In the genomic region with DNA sequence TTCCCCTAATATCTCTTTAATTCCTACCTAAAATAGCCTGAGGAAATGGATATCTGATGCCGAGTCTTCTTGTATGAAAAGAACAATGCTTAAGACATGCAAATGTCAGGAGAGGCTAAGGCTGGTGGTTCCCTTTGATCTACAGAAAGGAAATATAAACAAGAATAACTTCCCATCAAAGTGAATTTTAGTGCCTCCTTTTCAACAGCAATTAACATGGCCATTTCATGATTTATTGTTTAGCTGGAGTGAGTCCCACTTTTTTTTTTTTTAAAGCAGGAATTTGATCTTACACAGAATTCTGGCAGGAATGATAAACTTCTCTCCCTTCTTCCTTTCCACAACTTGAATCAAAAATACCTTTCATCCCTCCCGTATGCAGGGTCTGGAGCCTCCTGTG, we compare ENCODE assay signal across 20 cellular contexts.
"Had no signal": no experiment of that assay in that cellular context is flagged by ENCODE, and none has a peak within 500 bp of the region (broad histone marks: within the 10 kb centered on the region; RNA-seq: fewer than 3 reads in every experiment).

No MANE protein-coding gene starts in this region.

- H3K27ac Mint-ChIP-seq: endodermal cell; naive thymus-derived CD8-positive, alpha-beta T cell; neural progenitor cell had no signal

- H3K4me3 ChIP-seq: hepatocyte, neural progenitor cell, ovary, right atrium auricular region, upper lobe of right lung, vagina had no signal

- H3K9ac ChIP-seq: neural progenitor cell had no signal

- H3K36me3 ChIP-seq: neural progenitor cell, ovary, right atrium auricular region, upper lobe of right lung, vagina had no signal

- H3K4me1 Mint-ChIP-seq: naive thymus-derived CD8-positive, alpha-beta T cell had no signal

- H3K27ac ChIP-seq: neural progenitor cell, ovary, right atrium auricular region, upper lobe of right lung, vagina had no signal

- H2AFZ ChIP-seq: hepatocyte, neural progenitor cell had no signal

- DNase-seq: effector CD4-positive, alpha-beta T cell; foreskin melanocyte; head of caudate nucleus; kidney; left colon; mesendoderm; naive thymus-derived CD8-positive, alpha-beta T cell; nucleus accumbens; ovary; small intestine; stimulated activated CD4-positive, alpha-beta T cell treated with anti-CD3 and anti-CD28 coated beads, Interleukin-12 subunit alpha, Interleukin-12 subunit beta, amount 100 ng/mL, for 4 hours; stimulated activated CD4-positive, alpha-beta T cell treated with anti-CD3 and anti-CD28 coated beads, Interleukin-2, amount 100 ng/mL, for 48 hours; stimulated activated naive CD4-positive, alpha-beta T cell treated with Interleukin-2 at 50 U/mL for 16 hours; upper lobe of right lung had no signal

- H3K79me2 ChIP-seq: hepatocyte had no signal

- H3K4me1 ChIP-seq: upper lobe of right lung had no signal

- H3K36me3 Mint-ChIP-seq: naive thymus-derived CD8-positive, alpha-beta T cell had no signal

- H3K4me3 Mint-ChIP-seq: endodermal cell; naive thymus-derived CD8-positive, alpha-beta T cell had no signal

- FAIRE-seq: colon, kidney, small intestine had no signal

- H3K4me2 ChIP-seq: hepatocyte, neural progenitor cell had no signal

- H3K9me3 ChIP-seq: ovary, right atrium auricular region, upper lobe of right lung, vagina had no signal

- H3K27me3 ChIP-seq: neural progenitor cell, ovary, right atrium auricular region, vagina had no signal

- H3K9me3 Mint-ChIP-seq: naive thymus-derived CD8-positive, alpha-beta T cell had no signal
